Comparison of ENCODE assay signal across 28 cellular contexts in genomic region chr12:96864335-96864734, GRCh38.
"Had no signal": no experiment of that assay in that cellular context is flagged by ENCODE, and none has a peak within 500 bp of the region (broad histone marks: within the 10 kb centered on the region; RNA-seq: fewer than 3 reads in every experiment).

No MANE protein-coding gene starts in this region.

- ATAC-seq: activated CD8-positive, alpha-beta T cell treated with anti-CD3 and anti-CD28 coated beads for 36 hours; activated T-cell treated with anti-CD3 and anti-CD28 coated beads, Interleukin-2, amount 50 U/mL, for 72 hours; activated T-helper 17 cell treated with anti-CD3 and anti-CD28 coated beads, Interleukin-2, amount 50 U/mL, for 72 hours; Right ventricle myocardium inferior had no signal

- H3K27ac ChIP-seq: ascending aorta, cardiac muscle cell, PC-9, RWPE1 had no signal

- H3K27me3 ChIP-seq: ascending aorta, cardiac muscle cell had no signal

- H3K4me2 ChIP-seq: PC-9 had no signal

- H3K9me3 ChIP-seq: ascending aorta had no signal

- DNase-seq: activated B cell treated with CpG ODN at 0.5 μM for 24 hours; activated CD4-positive, alpha-beta T cell treated with anti-CD3 and anti-CD28 coated beads for 4 hours; activated CD4-positive, alpha-beta T cell treated with anti-CD3 and anti-CD28 coated beads, Interleukin-2, amount 50 U/mL, for 4 hours; activated CD4-positive, CD25-positive, alpha-beta regulatory T cell treated with anti-CD3 and anti-CD28 coated beads, Interleukin-2, amount 50 U/mL, for 72 hours; activated CD8-positive, alpha-beta T cell treated with anti-CD3 and anti-CD28 coated beads for 36 hours; activated gamma-delta T cell; activated naive CD4-positive, alpha-beta T cell treated with Interleukin-2 at 50 U/mL for 16 hours; activated naive CD8-positive, alpha-beta T cell treated with anti-CD3 and anti-CD28 coated beads, Interleukin-2, amount 10 ng/mL, durations not matched to agents 7 days and 5 days; activated T-cell treated with anti-CD3 and anti-CD28 coated beads, Interleukin-2, amount 50 U/mL, for 1 hour; activated T-cell treated with anti-CD3 and anti-CD28 coated beads, Interleukin-2, amount 50 U/mL, for 72 hours; amygdala; MM.1S; MV-4-11; NCI-H1092; NCI-H1436 treated with DMSO at 0.1 percent for 48 hours; NCI-H1694 treated with DMSO at 0.1 percent for 48 hours; NCI-H2029; NCI-H345; NCI-H524 treated with DMSO at 0.1 percent for 48 hours; PC-9; SIG-M5 had no signal

- FAIRE-seq: RCC 7860, TTC549 had no signal

- H2AFZ ChIP-seq: PC-9 had no signal

- H3K4me1 ChIP-seq: ascending aorta had no signal

- H3K36me3 ChIP-seq: ascending aorta, cardiac muscle cell had no signal

- H3K4me3 ChIP-seq: ascending aorta, cardiac muscle cell, PC-9 had no signal
